Comparison of ENCODE assay signal across 8 cellular contexts in genomic region chr11:119067371-119068222, GRCh38. TPM values are rescaled to one million over a fixed set of nuclear protein-coding genes. Genes with fewer than 3 reads are reported as not detected.
DNase-seq lines count a peak whose midpoint lies in the region; ATAC-seq and TF ChIP-seq lines count a peak whose summit lies in the region.

Gene VPS11, plus strand, starts transcription at chr11:119067818. Its CDS starts 6 bp downstream, at chr11:119067824.

- peak within 1 kb of the TSS; percentile 94 for H3K27ac Mint-ChIP-seq in dendritic cell treated with granulocyte-macrophage colony-stimulating factor and Interleukin-4, amounts not matched to agents 40 ng/mL and 50 ng/mL, for 4 days

- DNase-seq in NCI-H748 treated with DMSO at 0.1 percent for 48 hours (lab: John Stamatoyannopoulos, UW) (peak; percentile 79), left lung (peak; percentile 98 to 100)
- peak; percentile 91 to 97 for DNase-seq in activated CD4-positive, alpha-beta T cell treated with anti-CD3 and anti-CD28 coated beads, Interleukin-2, amount 50 U/mL, for 24 hours (ENCODE audit: low read depth in 1 of 2, low spot score in 1 of 2)
- DNase-seq in stimulated activated CD4-positive, alpha-beta T cell treated with anti-CD3 and anti-CD28 coated beads, Interleukin-2, amount 100 ng/mL, for 48 hours = peak; percentile 97

- H3K9ac ChIP-seq in BLaER1 treated with 17β-estradiol and CSF1 and Interleukin-3, amounts not matched to agents 10 nM and 100 nM = peak within 1 kb of the TSS; percentile 85 to 95 (median 91)

- no peak for TF ChIP-seq CTCF in left lung (IDR thresholded peaks at IDR 0.05)

- intact Hi-C loops in dendritic cell treated with granulocyte-macrophage colony-stimulating factor and Interleukin-4, amounts not matched to agents 40 ng/mL and 50 ng/mL, for 4 days (cut with micrococcal nuclease) = loop anchor here (1.0 kb wide), 1 partner anchor 10 kb away; the partner anchor contains the start of gene HYOU1
- intact Hi-C loops in left lung (cut with DNase I) = no loop called here

- peaks cover 0 to 11% (median 0%) of the 10 kb centered on the region in 11 experiments; a peak in 4 of 22 replicates for H4K20me1 ChIP-seq in BLaER1 treated with 17β-estradiol and CSF1 and Interleukin-3, amounts not matched to agents 10 nM and 100 nM

- peaks cover 32 to 48% (median 37%) of the 10 kb centered on the region in 10 experiments for H3K4me1 ChIP-seq in BLaER1 treated with 17β-estradiol and CSF1 and Interleukin-3, amounts not matched to agents 10 nM and 100 nM
- peaks cover 7 to 35% of the 10 kb centered on the region in 2 donors for H3K4me1 ChIP-seq in left lung

- H3K27me3 ChIP-seq in BLaER1 treated with 17β-estradiol and CSF1 and Interleukin-3, amounts not matched to agents 10 nM and 100 nM = no peaks in the 10 kb centered on the region
- no peaks in the 10 kb centered on the region for H3K27me3 ChIP-seq in left lung

- H3K4me3 ChIP-seq in BLaER1 treated with 17β-estradiol and CSF1 and Interleukin-3, amounts not matched to agents 10 nM and 100 nM = peak within 1 kb of the TSS; percentile 77 to 98 (median 92)
- H3K4me3 ChIP-seq in left lung = peak within 1 kb of the TSS; percentile 66 to 71

- H3K4me3 Mint-ChIP-seq in dendritic cell treated with granulocyte-macrophage colony-stimulating factor and Interleukin-4, amounts not matched to agents 40 ng/mL and 50 ng/mL, for 4 days = peak within 1 kb of the TSS; percentile 82

- no peaks in the 10 kb centered on the region for H3K9me3 ChIP-seq in BLaER1 treated with 17β-estradiol and CSF1 and Interleukin-3, amounts not matched to agents 10 nM and 100 nM (replicated peaks in 1 of 11)
- no peaks in the 10 kb centered on the region for H3K9me3 ChIP-seq in left lung

- peaks cover 30% of the 10 kb centered on the region for H3K4me1 Mint-ChIP-seq in dendritic cell treated with granulocyte-macrophage colony-stimulating factor and Interleukin-4, amounts not matched to agents 40 ng/mL and 50 ng/mL, for 4 days (ENCODE audit: low read depth)

- peak within 1 kb of the TSS; percentile 79 to 91 (median 87) for H3K27ac ChIP-seq in BLaER1 treated with 17β-estradiol and CSF1 and Interleukin-3, amounts not matched to agents 10 nM and 100 nM
- peak within 1 kb of the TSS; percentile 85 to 91 for H3K27ac ChIP-seq in left lung

- peak within 1 kb of the TSS; percentile 82 to 97 (median 92) for H3K4me2 ChIP-seq in BLaER1 treated with 17β-estradiol and CSF1 and Interleukin-3, amounts not matched to agents 10 nM and 100 nM

- H3K27me3 Mint-ChIP-seq in dendritic cell treated with granulocyte-macrophage colony-stimulating factor and Interleukin-4, amounts not matched to agents 40 ng/mL and 50 ng/mL, for 4 days = no peaks in the 10 kb centered on the region

- ATAC-seq in GM19328 (IDR thresholded peaks at IDR 0.05; ENCODE audit: unreplicated experiment) (peak; percentile 86), HG03520 (IDR thresholded peaks at IDR 0.05; ENCODE audit: unreplicated experiment) (peak; percentile 83), left lung (peak; percentile 99)

- peaks cover 52% of the 10 kb centered on the region for H3K36me3 Mint-ChIP-seq in dendritic cell treated with granulocyte-macrophage colony-stimulating factor and Interleukin-4, amounts not matched to agents 40 ng/mL and 50 ng/mL, for 4 days (ENCODE audit: low read depth)

- no peaks in the 10 kb centered on the region for H3K9me3 Mint-ChIP-seq in dendritic cell treated with granulocyte-macrophage colony-stimulating factor and Interleukin-4, amounts not matched to agents 40 ng/mL and 50 ng/mL, for 4 days

- H3K36me3 ChIP-seq in BLaER1 treated with 17β-estradiol and CSF1 and Interleukin-3, amounts not matched to agents 10 nM and 100 nM = peaks cover 27 to 37% (median 35%) of the 10 kb centered on the region in 11 experiments
- H3K36me3 ChIP-seq in left lung = peaks cover 0 to 30% of the 10 kb centered on the region in 2 donors

RNA-seq across cellular contexts. Expression of gene VPS11, which starts in this region (rescaled TPM):
- total RNA-seq in left lung = 10 to 100 TPM; 30.5 to 35.0 TPM

Comparison
In these comparisons a context has a peak if more than half of its experiments do, and no peak if none do; other contexts are left out.
1. Peak in every context shown above with its lines: DNase-seq, ATAC-seq, H3K4me3 ChIP-seq and H3K27ac ChIP-seq.